In genomic region chr3:13715961-13716360, GRCh38 we compare ENCODE assay signal across 22 cellular contexts.
DNase-seq lines count a peak whose midpoint lies in the region; ATAC-seq and TF ChIP-seq lines count a peak whose summit lies in the region.
"Had no signal": no experiment of that assay in that cellular context is flagged by ENCODE, and none has a peak within 500 bp of the region (broad histone marks: within the 10 kb centered on the region; RNA-seq: fewer than 3 reads in every experiment).

No MANE protein-coding gene starts in this region.

- no peak overlapping the region for H3K18ac ChIP-seq in H9 (ENCODE audit: insufficient read length, low read depth, low read length)

- H4K20me1 ChIP-seq in H9 (ENCODE audit: control insufficient read depth, insufficient read depth, insufficient read length) = no peaks in the 10 kb centered on the region

- H2BK12ac ChIP-seq in H9 (ENCODE audit: insufficient read length, low read depth, low read length) = no peak overlapping the region

- no peak for TF ChIP-seq EP300 in sigmoid colon (IDR thresholded peaks at IDR 0.05)

- no peaks in the 10 kb centered on the region for H3K79me2 ChIP-seq in H9 (ENCODE audit: insufficient read depth, low read length)

- no peaks in the 10 kb centered on the region for H3K9me3 ChIP-seq in H9 (ENCODE audit: control insufficient read depth, low read depth, low read length)
- no peaks in the 10 kb centered on the region for H3K9me3 ChIP-seq in sigmoid colon
- H3K9me3 ChIP-seq in MG63 = no peaks in the 10 kb centered on the region
- H3K9me3 ChIP-seq: uterus had no signal

- H2AFZ ChIP-seq in H9 (ENCODE audit: low read length) = no peak overlapping the region

- peaks cover 13 to 18% of the 10 kb centered on the region in 2 experiments for H3K4me1 Mint-ChIP-seq in H9
- H3K4me1 Mint-ChIP-seq: activated CD4-positive, alpha-beta T cell treated with anti-CD3 and anti-CD28 coated beads for 36 hours; nephron had no signal

- WGBS in H9 (ENCODE audit: extremely low coverage, insufficient read length, low lambda C conversion rate) = no CpG with 5 or more reads among the region's 4 CpGs
- 89 to 93% methylated on average over 4 of the region's 4 CpGs for WGBS in sigmoid colon, 2 donors

- no peak overlapping the region for H3K4me3 ChIP-seq in sigmoid colon
- H3K4me3 ChIP-seq in MG63 = no peak overlapping the region
- H3K4me3 ChIP-seq: uterus had no signal

- H3K27ac Mint-ChIP-seq in H9 = no peak overlapping the region
- H3K27ac Mint-ChIP-seq: activated CD4-positive, alpha-beta T cell treated with anti-CD3 and anti-CD28 coated beads for 36 hours; activated T-cell treated with anti-CD3 and anti-CD28 coated beads, Interleukin-2, amount 50 U/mL, for 24 hours; nephron; T-helper 2 cell treated with Interferon-gamma antibody and Interleukin-4, amounts not matched to agents 5 μg/mL and 100 μg/mL, for 36 hours had no signal

- H2BK20ac ChIP-seq in H9 (ENCODE audit: low read depth, low read length, poor library complexity, severe bottlenecking) = no peak overlapping the region

- H3K36me3 Mint-ChIP-seq in H9 (ENCODE audit: insufficient read depth in 1 of 3, low read depth in 3 of 3) = peaks cover 0 to 15% (median 5%) of the 10 kb centered on the region in 3 experiments; a peak in 2 of 7 replicates

- no peaks in the 10 kb centered on the region for H3K79me1 ChIP-seq in H9 (ENCODE audit: insufficient read depth, low read depth, low read length, poor library complexity, severe bottlenecking)

- H2BK120ac ChIP-seq in H9 (ENCODE audit: low read depth, low read length, poor library complexity, severe bottlenecking) = no peak overlapping the region

- H3K4me3 Mint-ChIP-seq in H9 = no peak overlapping the region
- H3K4me3 Mint-ChIP-seq: activated CD4-positive, alpha-beta T cell treated with anti-CD3 and anti-CD28 coated beads for 36 hours; activated T-cell treated with anti-CD3 and anti-CD28 coated beads, Interleukin-2, amount 50 U/mL, for 24 hours; nephron; T-helper 2 cell treated with Interferon-gamma antibody and Interleukin-4, amounts not matched to agents 5 μg/mL and 100 μg/mL, for 36 hours had no signal

- H3T11ph ChIP-seq in H9 (ENCODE audit: low read length) = no peak overlapping the region

- peaks cover 24% of the 10 kb centered on the region for H3K27me3 Mint-ChIP-seq in H9 (ENCODE audit: low read depth)
- H3K27me3 Mint-ChIP-seq: activated CD4-positive, alpha-beta T cell treated with anti-CD3 and anti-CD28 coated beads for 36 hours; activated T-cell treated with anti-CD3 and anti-CD28 coated beads, Interleukin-2, amount 50 U/mL, for 24 hours had no signal

- no peak overlapping the region for H3K56ac ChIP-seq in H9 (ENCODE audit: insufficient read length, low read depth, low read length)

- no peak for TF ChIP-seq CTCF in H9 (conservative IDR thresholded peaks at IDR 0.05)
- TF ChIP-seq CTCF in sigmoid colon (IDR thresholded peaks at IDR 0.05) = no peak

- no peak overlapping the region for H2BK15ac ChIP-seq in H9 (ENCODE audit: low read depth, low read length)

- peaks cover 24 to 36% of the 10 kb centered on the region in 2 experiments for H3K9me3 Mint-ChIP-seq in H9

- no peak for TF ChIP-seq POLR2A in sigmoid colon (IDR thresholded peaks at IDR 0.05)

- H3K36me3 ChIP-seq in sigmoid colon (no peaks in the 10 kb centered on the region), MG63 (no peaks in the 10 kb centered on the region)
- H3K36me3 ChIP-seq: uterus had no signal

- no peak overlapping the region for H4K8ac ChIP-seq in H9 (replicated peaks; ENCODE audit: insufficient read length, low read depth, low read length)

- no peak for ATAC-seq in GM21529 (IDR thresholded peaks at IDR 0.05; ENCODE audit: unreplicated experiment)
- ATAC-seq: activated CD4-positive, alpha-beta T cell treated with anti-CD3 and anti-CD28 coated beads for 36 hours; foreskin keratinocyte; Panc1 had no signal

- no peak overlapping the region for H2AK5ac ChIP-seq in H9 (ENCODE audit: insufficient read length, low read length)

- DNase-seq in AG20443 (ENCODE audit: low spot score) = peak; percentile 4
- DNase-seq in H9 = peak; percentile 6
- peak; percentile 18 for DNase-seq in ecto neural progenitor cell (ENCODE audit: low spot score)
- peak; percentile 38 for DNase-seq in sigmoid colon
- DNase-seq in NCI-H345 treated with DMSO at 0.1 percent for 48 hours (lab: John Stamatoyannopoulos, UW; ENCODE audit: unreplicated experiment) = no peak
- no peak for DNase-seq in MG63
- DNase-seq: activated CD4-positive, alpha-beta T cell treated with anti-CD3 and anti-CD28 coated beads for 36 hours; activated gamma-delta T cell treated with Interleukin-2 at 50 U/mL for 16 hours; foreskin keratinocyte; HCEC 1CT; Kasumi-1; kidney glomerular epithelial cell; NCI-H446; NCI-H774; SHP77 treated with DMSO at 0.1 percent for 48 hours; stimulated activated naive CD4-positive, alpha-beta T cell treated with Interleukin-2 at 50 U/mL for 16 hours had no signal

- H2BK5ac ChIP-seq in H9 (ENCODE audit: insufficient read length, low read length) = no peak overlapping the region

- no peak overlapping the region for H3K4ac ChIP-seq in H9 (ENCODE audit: low read depth, low read length)

- H3K4me2 ChIP-seq in H9 (ENCODE audit: insufficient read depth, insufficient read length, low read length) = no peak overlapping the region

- no peak overlapping the region for H3K27ac ChIP-seq in H9 (ENCODE audit: insufficient read length, low read depth, low read length)
- H3K27ac ChIP-seq in sigmoid colon = no peak overlapping the region
- H3K27ac ChIP-seq: foreskin keratinocyte, uterus had no signal

- peaks cover 5% of the 10 kb centered on the region; the same call in 1 of the 2 replicates for H3K4me1 ChIP-seq in H9 (ENCODE audit: insufficient read depth, low read length)
- H3K4me1 ChIP-seq in sigmoid colon = no peaks in the 10 kb centered on the region
- H3K4me1 ChIP-seq: foreskin keratinocyte, uterus had no signal

- intact Hi-C loops in sigmoid colon (cut with DNase I) = no loop called here

- H3K27me3 ChIP-seq in H9 (ENCODE audit: insufficient read depth, low read length) (no peaks in the 10 kb centered on the region), sigmoid colon (no peaks in the 10 kb centered on the region), MG63 (no peaks in the 10 kb centered on the region)
- H3K27me3 ChIP-seq: foreskin keratinocyte, uterus had no signal

- no peak overlapping the region for H4K5ac ChIP-seq in H9 (ENCODE audit: insufficient read length, low read depth, low read length)

- H3K23ac ChIP-seq in H9 (ENCODE audit: insufficient read length, low read depth, low read length) = no peak overlapping the region

- H3K9ac ChIP-seq in H9 (ENCODE audit: extremely low read depth, insufficient read length, low read length) = no peak overlapping the region

- no peak overlapping the region for H3K14ac ChIP-seq in H9 (ENCODE audit: insufficient read depth, low read length)

- H4K91ac ChIP-seq in H9 (ENCODE audit: insufficient read length, low read depth, low read length) = no peak overlapping the region

- H3K23me2 ChIP-seq in H9 (ENCODE audit: insufficient read length, low read depth, low read length, poor library complexity, severe bottlenecking) = no peaks in the 10 kb centered on the region

Comparison
In these comparisons a context has a peak if more than half of its experiments do, and no peak if none do; other contexts are left out.
1. DNase-seq: peak in AG20443 (single experiment), H9 (single experiment), ecto neural progenitor cell (single experiment) and sigmoid colon (single experiment); none in NCI-H345 treated with DMSO at 0.1 percent for 48 hours (single experiment) and MG63 (single experiment).